In genomic region chr16:88811850-88812736, GRCh38 we compare ENCODE assay signal across 1 cellular context.
TF ChIP-seq lines count a peak whose summit lies in the region.

Gene APRT, minus strand, starts transcription at chr16:88811928. Its CDS starts 29 bp downstream, at chr16:88811899.

TF ChIP-seq in HepG2, 621 proteins besides CTCF, POLR2A, EP300 and RAD21 (continued from another document and continues in another):
- peak; percentile 57; the same call in 1 of the 2 replicates for TF ChIP-seq ZBED4 (CRISPR knock-in tag; IDR thresholded peaks at IDR 0.05; ENCODE audit: borderline replicate concordance)
- TF ChIP-seq CREM (IDR thresholded peaks at IDR 0.05) = no peak
- no peak for TF ChIP-seq CREM (CRISPR knock-in tag; IDR thresholded peaks at IDR 0.05)
- TF ChIP-seq ZFP1 (CRISPR knock-in tag; IDR thresholded peaks at IDR 0.05) = no peak
- TF ChIP-seq MXD1 (CRISPR knock-in tag; IDR thresholded peaks at IDR 0.05) = peak; percentile 63; the same call in 1 of the 2 replicates
- 0 out of 2 replicates have a peak, but pooled peaks have one; percentile 9 for TF ChIP-seq AKNA (CRISPR knock-in tag; IDR thresholded peaks at IDR 0.05; ENCODE audit: borderline replicate concordance)
- TF ChIP-seq TFDP1 (CRISPR knock-in tag; IDR thresholded peaks at IDR 0.05; ENCODE audit: borderline replicate concordance) = peak; percentile 76
- TF ChIP-seq ZNF382 (CRISPR knock-in tag; IDR thresholded peaks at IDR 0.05; ENCODE audit: borderline replicate concordance) = no peak
- no peak; the same call in none of the 2 replicates for TF ChIP-seq THAP8 (CRISPR knock-in tag; IDR thresholded peaks at IDR 0.05; ENCODE audit: borderline replicate concordance)
- no peak; the same call in 1 of the 2 replicates for TF ChIP-seq ZNF619 (CRISPR knock-in tag; IDR thresholded peaks at IDR 0.05)
- TF ChIP-seq TBL1XR1 (IDR thresholded peaks at IDR 0.05; ENCODE audit: borderline replicate concordance, low read length, partially characterized antibody) = no peak
- TF ChIP-seq ZMAT3 (CRISPR knock-in tag; conservative IDR thresholded peaks at IDR 0.05) = no peak; the same call in 1 of the 2 replicates
- no peak for TF ChIP-seq HDAC6 (IDR thresholded peaks at IDR 0.05; ENCODE audit: low read depth, low read length)
- no peak for TF ChIP-seq RFX1 (IDR thresholded peaks at IDR 0.05)
- peak; percentile 73 for TF ChIP-seq PHF20 (CRISPR knock-in tag; IDR thresholded peaks at IDR 0.05)
- peak; percentile 61; the same call in 1 of the 2 replicates for TF ChIP-seq ISL2 (CRISPR knock-in tag; IDR thresholded peaks at IDR 0.05)
- TF ChIP-seq IKZF4 (CRISPR knock-in tag; IDR thresholded peaks at IDR 0.05; ENCODE audit: borderline replicate concordance, low read depth, not compliant biosample characterization) = peak; percentile 20
- 0 out of 2 replicates have a peak, but pooled peaks have one; percentile 1 for TF ChIP-seq ZNF775 (CRISPR knock-in tag; IDR thresholded peaks at IDR 0.05; ENCODE audit: borderline replicate concordance)
- no peak for TF ChIP-seq JUNB (CRISPR knock-in tag; IDR thresholded peaks at IDR 0.05; ENCODE audit: borderline replicate concordance)
- peak; percentile 39 for TF ChIP-seq MED8 (CRISPR knock-in tag; IDR thresholded peaks at IDR 0.05; ENCODE audit: insufficient replicate concordance)
- TF ChIP-seq CEBPB (IDR thresholded peaks at IDR 0.05; ENCODE audit: borderline replicate concordance, low read depth, low read length) = no peak
- TF ChIP-seq RXRB (CRISPR knock-in tag; IDR thresholded peaks at IDR 0.05; ENCODE audit: borderline replicate concordance) = peak; percentile 60; the same call in 1 of the 2 replicates
- TF ChIP-seq MTA1 (CRISPR knock-in tag; IDR thresholded peaks at IDR 0.05; ENCODE audit: borderline replicate concordance) = peak; percentile 85; the same call in 1 of the 2 replicates
- peak; percentile 58; the same call in 1 of the 2 replicates for TF ChIP-seq ZNF510 (CRISPR knock-in tag; IDR thresholded peaks at IDR 0.05; ENCODE audit: low read depth)
- no peak for TF ChIP-seq ARID3A (IDR thresholded peaks at IDR 0.05; ENCODE audit: low read depth, low read length)
- no peak for TF ChIP-seq ATRX (CRISPR knock-in tag; IDR thresholded peaks at IDR 0.05; ENCODE audit: borderline replicate concordance)
- TF ChIP-seq ZNF256 (CRISPR knock-in tag; conservative IDR thresholded peaks at IDR 0.05) = no peak
- TF ChIP-seq ZNF33A (CRISPR knock-in tag; IDR thresholded peaks at IDR 0.05; ENCODE audit: borderline replicate concordance) = peak; percentile 16; the same call in 1 of the 2 replicates
- TF ChIP-seq ZC3H13 (CRISPR knock-in tag; IDR thresholded peaks at IDR 0.05) = peak; percentile 93
- TF ChIP-seq ZNF451 (CRISPR knock-in tag; IDR thresholded peaks at IDR 0.05) = no peak; the same call in 1 of the 2 replicates
- TF ChIP-seq PATZ1 (CRISPR knock-in tag; IDR thresholded peaks at IDR 0.05) = peak; percentile 47
- TF ChIP-seq RFX3 (CRISPR knock-in tag; IDR thresholded peaks at IDR 0.05) = no peak
- TF ChIP-seq STAT5B (CRISPR knock-in tag; IDR thresholded peaks at IDR 0.05) = no peak
- TF ChIP-seq EEA1 (CRISPR knock-in tag; IDR thresholded peaks at IDR 0.05; ENCODE audit: borderline replicate concordance) = no peak
- TF ChIP-seq ZFP91 (CRISPR knock-in tag; IDR thresholded peaks at IDR 0.05; ENCODE audit: borderline replicate concordance) = peak; percentile 95
- TF ChIP-seq SP5 (CRISPR knock-in tag; IDR thresholded peaks at IDR 0.05; ENCODE audit: borderline replicate concordance, low read depth) = no peak; the same call in none of the 2 replicates
- no peak for TF ChIP-seq PCBP1 (IDR thresholded peaks at IDR 0.05; ENCODE audit: borderline replicate concordance, low read depth, low read length)
- TF ChIP-seq KAT7 (CRISPR knock-in tag; IDR thresholded peaks at IDR 0.05; ENCODE audit: borderline replicate concordance) = peak; percentile 43; the same call in 1 of the 2 replicates
- TF ChIP-seq AGO1 (IDR thresholded peaks at IDR 0.05; ENCODE audit: low read depth, low read length, poor library complexity, severe bottlenecking) = peak; percentile 54
- no peak for TF ChIP-seq KLF13 (CRISPR knock-in tag; IDR thresholded peaks at IDR 0.05)
- no peak for TF ChIP-seq HHEX (CRISPR knock-in tag; IDR thresholded peaks at IDR 0.05)
- no peak for TF ChIP-seq TRIM24 (CRISPR knock-in tag; IDR thresholded peaks at IDR 0.05)
- TF ChIP-seq ZNF614 (CRISPR knock-in tag; IDR thresholded peaks at IDR 0.05; ENCODE audit: borderline replicate concordance) = peak; percentile 80
- TF ChIP-seq TEAD2 (CRISPR knock-in tag; IDR thresholded peaks at IDR 0.05) = no peak
- peak; percentile 80 for TF ChIP-seq ZZZ3 (CRISPR knock-in tag; IDR thresholded peaks at IDR 0.05; ENCODE audit: borderline replicate concordance)
- peak; percentile 97 for TF ChIP-seq RARG (CRISPR knock-in tag; IDR thresholded peaks at IDR 0.05; ENCODE audit: low read depth)
- peak; percentile 86; the same call in 1 of the 2 replicates for TF ChIP-seq ZNF704 (CRISPR knock-in tag; IDR thresholded peaks at IDR 0.05; ENCODE audit: borderline replicate concordance)
- no peak for TF ChIP-seq KLF9 (CRISPR knock-in tag; IDR thresholded peaks at IDR 0.05; ENCODE audit: low read depth)
- TF ChIP-seq ZNF160 (CRISPR knock-in tag; IDR thresholded peaks at IDR 0.05) = peak; percentile 83; the same call in 1 of the 2 replicates
